35 cellular contexts compared by ENCODE assay signal in the genomic region with DNA sequence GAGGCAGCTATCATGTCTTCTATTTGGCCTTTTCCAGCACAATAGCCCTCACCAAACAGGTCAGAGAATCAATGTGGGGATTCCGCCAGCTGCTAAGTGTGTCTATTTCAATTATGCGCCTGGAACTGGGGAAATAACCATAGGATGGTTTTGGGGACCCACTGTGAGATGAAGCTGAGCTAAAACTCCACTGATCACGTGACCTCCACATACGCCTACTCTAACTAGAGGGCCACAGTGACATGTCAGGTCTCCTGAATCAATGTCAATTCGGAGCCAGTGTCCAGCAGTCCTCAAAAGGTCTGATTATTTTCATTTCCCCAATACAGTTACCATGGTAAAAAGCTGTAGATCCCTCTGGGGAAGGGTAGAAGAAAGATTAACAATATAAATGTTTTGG. TPM values are rescaled to one million over a fixed set of nuclear protein-coding genes. Genes with fewer than 3 reads are reported as not detected.
DNase-seq lines count a peak whose midpoint lies in the region; ATAC-seq, FAIRE-seq and TF ChIP-seq lines count a peak whose summit lies in the region.
"Had no signal": no experiment of that assay in that cellular context is flagged by ENCODE, and none has a peak within 500 bp of the region (broad histone marks: within the 10 kb centered on the region; RNA-seq: fewer than 3 reads in every experiment).

No MANE protein-coding gene starts in this region.

- TF ChIP-seq EP300 in HepG2 (IDR thresholded peaks at IDR 0.05; ENCODE audit: low read depth in 2 of 2, low read length in 2 of 2) (no peak), HepG2 (CRISPR knock-in tag; IDR thresholded peaks at IDR 0.05; ENCODE audit: borderline replicate concordance) (no peak), GM12878 (IDR thresholded peaks at IDR 0.05; ENCODE audit: borderline replicate concordance in 1 of 2, control insufficient read depth in 1 of 2, low read depth in 2 of 2, low read length in 2 of 2) (no peak), K562 (IDR thresholded peaks at IDR 0.05; ENCODE audit: low read length) (no peak)

- H3K9me3 ChIP-seq in HepG2 (ENCODE audit: low read length) (no peaks in the 10 kb centered on the region), right lobe of liver (no peaks in the 10 kb centered on the region), GM12878 (replicated peaks; ENCODE audit: control insufficient read depth, insufficient read depth, low read length) (no peaks in the 10 kb centered on the region; the same call in 2 of the 3 replicates), K562 (replicated peaks; ENCODE audit: control insufficient read depth, insufficient read depth, low read depth, low read length) (no peaks in the 10 kb centered on the region), tibial artery (no peaks in the 10 kb centered on the region)
- H3K9me3 ChIP-seq: A549, BE2C, Caco-2 had no signal

- TF ChIP-seq CTCF in HepG2 (CRISPR knock-in tag; IDR thresholded peaks at IDR 0.05), result no peak
- TF ChIP-seq CTCF in right lobe of liver (IDR thresholded peaks at IDR 0.05), result no peak
- no peak for TF ChIP-seq CTCF in GM12878 (IDR thresholded peaks at IDR 0.05 in 2 of 3, conservative IDR thresholded peaks at IDR 0.05 in 1 of 3; ENCODE audit: control insufficient read depth in 2 of 3, extremely low read depth in 1 of 3, insufficient read depth in 1 of 3, low read depth in 3 of 3, low read length in 3 of 3)
- no peak for TF ChIP-seq CTCF in K562 (IDR thresholded peaks at IDR 0.05 in 2 of 3, conservative IDR thresholded peaks at IDR 0.05 in 1 of 3; ENCODE audit: insufficient read depth in 2 of 3, low read depth in 1 of 3, low read length in 3 of 3)
- TF ChIP-seq CTCF in tibial artery (IDR thresholded peaks at IDR 0.05), result no peak

- POLR2A ChIA-PET in HepG2 (lab: Yijun Ruan, JAX), result no interaction called here
- POLR2A ChIA-PET in GM12878 (lab: Charles Lee), result no interaction called here
- POLR2A ChIA-PET in K562 (lab: Yijun Ruan, JAX), result no interaction called here

- TF ChIP-seq RAD21 in HepG2 (CRISPR knock-in tag; IDR thresholded peaks at IDR 0.05) (no peak), GM12878 (IDR thresholded peaks at IDR 0.05; ENCODE audit: insufficient read depth, low read depth, low read length) (no peak), K562 (CRISPR knock-in tag; conservative IDR thresholded peaks at IDR 0.05 in 1 of 2, IDR thresholded peaks at IDR 0.05 in 1 of 2) (no peak)

- intact Hi-C loops in HepG2 (cut with micrococcal nuclease; ENCODE audit: unreplicated experiment), result no loop called here
- intact Hi-C loops in right lobe of liver (cut with DNase I), result no loop called here
- intact Hi-C loops in GM12878 (cut with micrococcal nuclease; ENCODE audit: unreplicated experiment), result no loop called here
- intact Hi-C loops in K562 (cut with micrococcal nuclease), result no loop called here
- intact Hi-C loops in tibial artery (cut with DNase I; ENCODE audit: low total_unique reads), result no loop called here

- no peak for FAIRE-seq in HepG2 (lab: Jason Lieb, UNC)
- FAIRE-seq in GM12878 (lab: Jason Lieb, UNC), result no peak
- FAIRE-seq in K562 (lab: Jason Lieb, UNC), result no peak
- FAIRE-seq: A204.1, A549, D721Med had no signal

- no peak overlapping the region for H3K4me3 ChIP-seq in HepG2 (replicated peaks in 1 of 3; ENCODE audit: insufficient read depth in 1 of 3, low read depth in 2 of 3, low read length in 3 of 3)
- no peak overlapping the region for H3K4me3 ChIP-seq in right lobe of liver
- H3K4me3 ChIP-seq in GM12878, result no peak overlapping the region
- no peak overlapping the region for H3K4me3 ChIP-seq in K562
- no peak overlapping the region for H3K4me3 ChIP-seq in tibial artery
- H3K4me3 ChIP-seq: A549; BLaER1; BLaER1 treated with 17β-estradiol and CSF1 and Interleukin-3, amounts not matched to agents 10 nM and 100 nM had no signal

- WGBS in HepG2 (ENCODE audit: low lambda C conversion rate), result 32% methylated on average over 5 of the region's 5 CpGs
- 65% methylated on average over 4 of the region's 5 CpGs for WGBS in right lobe of liver (ENCODE audit: insufficient coverage, low coverage, low lambda C conversion rate, missing lambda C conversion rate)
- 58% methylated on average over 5 of the region's 5 CpGs for WGBS in GM12878 (ENCODE audit: insufficient coverage, insufficient replicate concordance, low lambda C conversion rate, missing lambda C conversion rate)
- 0% methylated on average over 5 of the region's 5 CpGs for WGBS in K562 (ENCODE audit: insufficient coverage, low coverage, missing lambda C conversion rate)

- H3K79me2 ChIP-seq in HepG2 (ENCODE audit: insufficient read depth, low read length), result no peaks in the 10 kb centered on the region
- no peaks in the 10 kb centered on the region for H3K79me2 ChIP-seq in GM12878 (ENCODE audit: control insufficient read depth, insufficient read depth, low read length)
- no peaks in the 10 kb centered on the region for H3K79me2 ChIP-seq in K562 (ENCODE audit: control insufficient read depth, insufficient read depth, low read length)

- no peak overlapping the region for H3K27ac ChIP-seq in HepG2 (ENCODE audit: extremely low read length, insufficient read depth, low read length)
- H3K27ac ChIP-seq in right lobe of liver, result no peak overlapping the region
- H3K27ac ChIP-seq in GM12878 (ENCODE audit: control insufficient read depth, insufficient read depth), result no peak overlapping the region
- no peak overlapping the region for H3K27ac ChIP-seq in K562 (ENCODE audit: extremely low read depth, low read depth, low read length)
- no peak overlapping the region for H3K27ac ChIP-seq in tibial artery
- H3K27ac ChIP-seq: 22Rv1; A549; BLaER1; BLaER1 treated with 17β-estradiol and CSF1 and Interleukin-3, amounts not matched to agents 10 nM and 100 nM; C4-2B had no signal

- H2AFZ ChIP-seq in HepG2 (ENCODE audit: low read length) (no peak overlapping the region), GM12878 (ENCODE audit: control insufficient read depth, low read depth, low read length) (no peak overlapping the region), K562 (ENCODE audit: low read depth, low read length) (no peak overlapping the region)

- H3K9ac ChIP-seq in HepG2 (ENCODE audit: insufficient read depth, low read depth, low read length) (no peak overlapping the region), GM12878 (ENCODE audit: control insufficient read depth, insufficient read depth, low read length) (no peak overlapping the region), K562 (ENCODE audit: insufficient read depth in 1 of 2, low read depth in 2 of 2, low read length in 2 of 2) (no peak overlapping the region)
- H3K9ac ChIP-seq: BLaER1; BLaER1 treated with 17β-estradiol and CSF1 and Interleukin-3, amounts not matched to agents 10 nM and 100 nM had no signal

- SMC1A ChIA-PET in GM12878 (lab: Charles Lee; ENCODE audit: uncharacterized antibody, unreplicated experiment), result no interaction called here

- H3K4me2 ChIP-seq in HepG2 (ENCODE audit: low read depth, low read length) (no peak overlapping the region), GM12878 (ENCODE audit: control insufficient read depth, insufficient read depth) (no peak overlapping the region), K562 (ENCODE audit: insufficient read depth, low read length) (no peak overlapping the region)
- H3K4me2 ChIP-seq: A549; BLaER1; BLaER1 treated with 17β-estradiol and CSF1 and Interleukin-3, amounts not matched to agents 10 nM and 100 nM had no signal

- TF ChIP-seq POLR2A in HepG2 (IDR thresholded peaks at IDR 0.05; ENCODE audit: insufficient read depth in 1 of 2, low read depth in 2 of 2, low read length in 2 of 2) (no peak), right lobe of liver (IDR thresholded peaks at IDR 0.05) (no peak), GM12878 (IDR thresholded peaks at IDR 0.05; ENCODE audit: low read depth, low read length) (no peak), K562 (conservative IDR thresholded peaks at IDR 0.05) (no peak)

- BruUV-seq in HepG2 (replicated peaks; lab: Mats Ljungman, UMichigan) (no TSS peak), GM12878 (replicated peaks; lab: Mats Ljungman, UMichigan) (no TSS peak), K562 (replicated peaks; lab: Mats Ljungman, UMichigan) (no TSS peak)

- H3K4me1 ChIP-seq in HepG2 (ENCODE audit: insufficient read depth, low read length) (no peaks in the 10 kb centered on the region), right lobe of liver (no peaks in the 10 kb centered on the region), GM12878 (ENCODE audit: control insufficient read depth, insufficient read depth, low read length) (no peaks in the 10 kb centered on the region), K562 (replicated peaks in 1 of 2; ENCODE audit: control insufficient read depth in 2 of 2, insufficient read depth in 2 of 2, low read length in 2 of 2) (no peaks in the 10 kb centered on the region), tibial artery (no peaks in the 10 kb centered on the region)
- H3K4me1 ChIP-seq: BE2C had no signal

- H4K20me1 ChIP-seq in HepG2 (ENCODE audit: insufficient read depth, low read length), result no peaks in the 10 kb centered on the region
- no peaks in the 10 kb centered on the region for H4K20me1 ChIP-seq in GM12878 (ENCODE audit: control insufficient read depth, insufficient read depth)
- no peaks in the 10 kb centered on the region for H4K20me1 ChIP-seq in K562 (replicated peaks; ENCODE audit: control insufficient read depth, insufficient read depth, low read length)
- H4K20me1 ChIP-seq: BLaER1; BLaER1 treated with 17β-estradiol and CSF1 and Interleukin-3, amounts not matched to agents 10 nM and 100 nM had no signal

- in situ Hi-C loops in HepG2 (cut with HindIII; ENCODE audit: extremely low pct_ligation_motif_present, low pct_unique_long_range_greater_than_20kb), result no loop called here
- in situ Hi-C loops in GM12878 (cut with MboI), result no loop called here
- in situ Hi-C loops in K562 (cut with MboI), result no loop called here

- no peak for DNase-seq in HepG2 (ENCODE audit: low spot score)
- no peak for DNase-seq in right lobe of liver
- DNase-seq in GM12878 (ENCODE audit: low read depth, low spot score), result no peak
- no peak for DNase-seq in K562 (ENCODE audit: extremely low read depth in 1 of 4, low spot score in 3 of 4)
- DNase-seq in GM03348 (ENCODE audit: low spot score), result no peak
- DNase-seq in tibial artery, result no peak
- DNase-seq: 8988T; ACHN; AML-193; BE2C; C1 segment of cervical spinal cord; Caco-2; Calu3; CD4-positive, alpha-beta memory T cell; CD4-positive, alpha-beta T cell; CD4-positive, CD25-positive, alpha-beta regulatory T cell; CD8-positive, alpha-beta memory T cell; CD8-positive, alpha-beta T cell; COR-L47; DMS 273 treated with DMSO at 0.1 percent for 48 hours; DMS153; DMS53; DMS79; DMS79 treated with DMSO at 0.1 percent for 48 hours; DND-41; EL had no signal

- H3K27me3 ChIP-seq in HepG2 (ENCODE audit: control insufficient read depth in 1 of 2, insufficient read depth in 2 of 2, low read length in 2 of 2) (0 out of 5 replicates have a peak, but pooled peaks cover 0 to 2% of the 10 kb centered on the region in 2 experiments), right lobe of liver (no peaks in the 10 kb centered on the region), GM12878 (replicated peaks in 1 of 2; ENCODE audit: control insufficient read depth in 2 of 2, insufficient read depth in 2 of 2, low read length in 1 of 2) (no peaks in the 10 kb centered on the region; a peak in 2 of 4 replicates), K562 (ENCODE audit: control insufficient read depth in 2 of 2, insufficient read depth in 2 of 2, low read length in 2 of 2) (no peaks in the 10 kb centered on the region), tibial artery (no peaks in the 10 kb centered on the region)
- H3K27me3 ChIP-seq: BE2C; BLaER1; BLaER1 treated with 17β-estradiol and CSF1 and Interleukin-3, amounts not matched to agents 10 nM and 100 nM had no signal

- no peak for ATAC-seq in HepG2
- ATAC-seq in right lobe of liver, result no peak
- ATAC-seq in GM12878, result no peak
- ATAC-seq in K562, result no peak
- ATAC-seq: A549; CD8-positive, alpha-beta T cell had no signal

- H3K9me1 ChIP-seq in K562 (ENCODE audit: control insufficient read depth, insufficient read depth, low read length), result no peaks in the 10 kb centered on the region

- CTCF ChIA-PET in HepG2 (lab: Yijun Ruan, JAX; ENCODE audit: low intra/inter-chr PET ratio, low total read pairs) (no interaction called here), GM12878 (lab: Yijun Ruan, JAX) (no interaction called here), K562 (lab: Yijun Ruan, JAX; ENCODE audit: low intra/inter-chr PET ratio) (no interaction called here)

- no peaks in the 10 kb centered on the region for H3K36me3 ChIP-seq in HepG2 (replicated peaks in 1 of 2; ENCODE audit: control insufficient read depth in 1 of 2, insufficient read depth in 2 of 2, low read length in 2 of 2)
- no peaks in the 10 kb centered on the region for H3K36me3 ChIP-seq in right lobe of liver
- H3K36me3 ChIP-seq in GM12878 (ENCODE audit: control insufficient read depth in 2 of 2, insufficient read depth in 2 of 2, low read length in 1 of 2), result no peaks in the 10 kb centered on the region
- no peaks in the 10 kb centered on the region for H3K36me3 ChIP-seq in K562 (ENCODE audit: control insufficient read depth, insufficient read depth, low read length)
- H3K36me3 ChIP-seq in tibial artery, result no peaks in the 10 kb centered on the region
- H3K36me3 ChIP-seq: BE2C; BLaER1; BLaER1 treated with 17β-estradiol and CSF1 and Interleukin-3, amounts not matched to agents 10 nM and 100 nM had no signal

- RAD21 ChIA-PET in GM12878 (lab: Charles Lee; ENCODE audit: unreplicated experiment), result no interaction called here

RNA-seq across cellular contexts. Expression of gene BANK1, which starts 10.2 kb away (rescaled TPM):
- total RNA-seq in HepG2 (2016; rRNA removed; fragmentation: Illumina TruSeq; extraction: Trizol) (0.15 TPM in 2 replicates), right lobe of liver (under 1 TPM in 4 of 6 experiments, not detected in 2; 0.06 to 0.84 (median 0.27) TPM), GM12878 (2014; rRNA removed) (0.17 and 0.44 TPM in 2 replicates), GM12878 (2014; rRNA removed; fragmentation: Illumina TruSeq; extraction: Trizol) (0.32 and 0.40 TPM in 2 replicates), GM12878 (2021) (0.37 and 0.44 TPM in 2 replicates), K562 (2014; rRNA removed) (not detected in 2 replicates), K562 (2014; rRNA removed; fragmentation: Illumina TruSeq; extraction: Trizol) (not detected in 2 replicates), K562 (2015; rRNA removed; fragmentation: Illumina TruSeq; extraction: Trizol) (not detected in 2 replicates), K562 (2021) (0.04 TPM in 1 of 2 replicates, not detected in the other)
- total RNA-seq in HepG2 (2016; cell fraction: cytosol; rRNA removed; fragmentation: Illumina TruSeq; extraction: Trizol; ENCODE audit: low read depth), result 0.61 TPM in 1 of 2 replicates, not detected in the other
- 0.04 and 0.17 TPM in 2 replicates for total RNA-seq in HepG2 (2016; cell fraction: insoluble cytoplasmic fraction; rRNA removed; fragmentation: Illumina TruSeq; extraction: Trizol)
- total RNA-seq in HepG2 (2016; cell fraction: membrane; rRNA removed; fragmentation: Illumina TruSeq; extraction: Trizol), result 0.06 and 0.24 TPM in 2 replicates
- total RNA-seq in HepG2 (2016; cell fraction: nucleus; rRNA removed; fragmentation: Illumina TruSeq; extraction: Trizol), result 0.19 and 0.28 TPM in 2 replicates
- polyA plus RNA-seq in HepG2 (2011; rRNA removed) (0.09 TPM in 1 of 2 replicates, not detected in the other), GM12878 (2011; rRNA removed) (2.1 and 2.5 TPM in 2 replicates), GM12878 (2014; fragmentation: Illumina TruSeq; extraction: Trizol) (0.44 and 0.78 TPM in 2 replicates), GM12878 (2014; fragmentation: Nextera tagmentation; extraction: Ambion mirVana) (under 1 TPM; 0.22 to 0.35 TPM), GM12878 (2014; rRNA removed) (0.13 and 0.44 TPM in 2 replicates), GM12878 (2016; fragmentation: Nextera tagmentation; extraction: Ambion mirVana) (under 1 TPM; 0.50 to 0.84 TPM), K562 (2011; rRNA removed) (not detected in 2 replicates), K562 (2014; fragmentation: Illumina TruSeq; extraction: Trizol) (not detected in 2 replicates), K562 (2014; fragmentation: Nextera tagmentation; extraction: Ambion mirVana) (not detected), K562 (2014; rRNA removed) (not detected in 2 replicates)
- polyA plus RNA-seq in HepG2 (2011; cell fraction: cytosol; rRNA removed), result not detected in 2 replicates
- polyA plus RNA-seq in HepG2 (2011; cell fraction: nucleus; rRNA removed), result 0.12 TPM in 1 of 2 replicates, not detected in the other
- not detected in 2 replicates for polyA plus RNA-seq in HepG2 (2012)
- polyA plus RNA-seq in HepG2 (2016; cell fraction: cytosol; fragmentation: Illumina TruSeq; extraction: Trizol; ENCODE audit: low read depth), result 0.03 TPM in 1 of 2 replicates, not detected in the other
- polyA plus RNA-seq in HepG2 (2016; cell fraction: insoluble cytoplasmic fraction; fragmentation: Illumina TruSeq; extraction: Trizol; ENCODE audit: low read depth), result 0.39 TPM in 1 of 2 replicates, not detected in the other
- 0.05 TPM in 1 of 2 replicates, not detected in the other for polyA plus RNA-seq in HepG2 (2016; cell fraction: membrane; fragmentation: Illumina TruSeq; extraction: Trizol; ENCODE audit: low read depth)
- 0.34 and 0.40 TPM in 2 replicates for polyA plus RNA-seq in HepG2 (2016; cell fraction: nucleus; fragmentation: Illumina TruSeq; extraction: Trizol; ENCODE audit: insufficient read depth, low read depth)
- polyA minus RNA-seq in HepG2 (2011; rRNA and poly(A)+ RNA removed; ENCODE audit: low replicate concordance), result not detected in 2 replicates
- polyA minus RNA-seq in HepG2 (2011; cell fraction: cytosol; rRNA and poly(A)+ RNA removed), result not detected in 2 replicates
- polyA minus RNA-seq in HepG2 (2011; cell fraction: nucleus; rRNA and poly(A)+ RNA removed), result not detected in 2 replicates
- 1.9 and 2.2 TPM in 2 replicates for total RNA-seq in GM12878 (2013; cell fraction: nucleolus; rRNA removed)
- polyA plus RNA-seq in GM12878 (2011; ENCODE audit: low read depth), result 0.42 TPM
- polyA plus RNA-seq in GM12878 (2011; cell fraction: cytosol; rRNA removed), result 0.58 and 1.4 TPM in 2 replicates
- polyA plus RNA-seq in GM12878 (2011; cell fraction: nucleus; rRNA removed), result 2.2 and 3.1 TPM in 2 replicates
- polyA plus RNA-seq in GM12878 (2012), result 0.67 and 0.80 TPM in 2 replicates
- polyA minus RNA-seq in GM12878 (2011; rRNA and poly(A)+ RNA removed), result 0.21 and 1.2 TPM in 2 replicates
- 1.2 TPM in 1 of 2 replicates, not detected in the other for polyA minus RNA-seq in GM12878 (2011; cell fraction: cytosol; rRNA and poly(A)+ RNA removed)
- 1.3 and 3.0 TPM in 2 replicates for polyA minus RNA-seq in GM12878 (2011; cell fraction: nucleus; rRNA and poly(A)+ RNA removed)
- not detected in 2 replicates for total RNA-seq in K562 (2011; cell fraction: chromatin; rRNA removed; ENCODE audit: low replicate concordance)
- total RNA-seq in K562 (2011; cell fraction: nucleolus; rRNA removed), result not detected in 2 replicates
- total RNA-seq in K562 (2011; cell fraction: nucleoplasm; rRNA removed), result not detected in 2 replicates
- not detected in 2 replicates for polyA plus RNA-seq in K562 (2011; cell fraction: cytosol; rRNA removed)
- polyA plus RNA-seq in K562 (2011; cell fraction: nucleus; rRNA removed), result not detected in 2 replicates
- not detected in 2 replicates for polyA plus RNA-seq in K562 (2012)
- not detected in 2 replicates for polyA minus RNA-seq in K562 (2011; rRNA and poly(A)+ RNA removed)
- polyA minus RNA-seq in K562 (2011; cell fraction: cytosol; rRNA and poly(A)+ RNA removed), result not detected in 2 replicates
- not detected in 2 replicates for polyA minus RNA-seq in K562 (2011; cell fraction: nucleus; rRNA and poly(A)+ RNA removed)
- total RNA-seq: A673; CD4-positive, alpha-beta memory T cell; CD8-positive, alpha-beta memory T cell; Daoy had no signal

Comparison
In these comparisons a context has a peak if more than half of its experiments do, and no peak if none do; other contexts are left out.
1. Of the 241 proteins assayed by ChIP-seq in both HepG2 and K562: peak only in HepG2: RAD51; only in K562: TFE3; in both: none; in neither: 238; mixed calls (peak in some experiments, not most) for 1.